ENCODE assay signal across 9 cellular contexts in the genomic region with DNA sequence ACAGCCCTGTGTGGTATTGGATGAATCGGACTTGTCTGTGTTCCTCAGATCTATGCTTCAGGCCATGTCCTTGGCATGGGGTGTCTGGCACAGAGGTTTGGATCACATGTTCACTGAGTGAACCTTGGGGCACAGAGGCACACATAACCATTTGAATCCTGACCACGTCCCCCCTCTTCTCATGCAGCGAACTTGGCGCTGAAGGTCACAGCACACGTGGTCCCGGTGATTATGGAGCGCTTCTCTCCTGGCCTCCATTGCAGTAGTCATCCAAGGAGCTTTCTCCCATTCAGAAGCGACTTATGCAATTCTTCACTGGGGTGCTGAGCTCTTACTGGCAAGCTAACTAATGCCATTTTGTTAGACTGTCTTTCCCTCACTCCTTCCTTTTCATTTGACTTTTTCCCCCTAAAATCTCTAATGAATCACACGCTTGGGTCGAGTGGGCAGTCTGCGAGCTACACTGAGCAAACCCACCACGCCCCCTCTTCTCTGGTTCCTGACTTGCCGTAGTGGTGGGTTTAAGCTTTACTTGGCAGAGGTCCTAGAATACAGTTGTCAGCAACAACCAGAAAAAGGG. TPM values are rescaled to one million over a fixed set of nuclear protein-coding genes. Genes with fewer than 3 reads are reported as not detected.
A peak's percentile ranks its signal among the peaks of the same experiment; 100 is the strongest.
DNase-seq lines count a peak whose midpoint lies in the region; ATAC-seq and TF ChIP-seq lines count a peak whose summit lies in the region.
"Had no signal": no experiment of that assay in that cellular context is flagged by ENCODE, and none has a peak within 500 bp of the region (broad histone marks: within the 10 kb centered on the region; RNA-seq: fewer than 3 reads in every experiment).

No MANE protein-coding gene starts in this region.

- H3K4me2 ChIP-seq in BLaER1 (peak overlapping the region; percentile 92), mammary epithelial cell (ENCODE audit: insufficient read depth, low read depth, low read length) (no peak overlapping the region)

- no peaks in the 10 kb centered on the region for H3K79me2 ChIP-seq in mammary epithelial cell (ENCODE audit: insufficient read depth, low read length)

- CTCF ChIA-PET in mammary epithelial cell (lab: Charles Lee; ENCODE audit: low non-redundant PET): no interaction called here
- CTCF ChIA-PET in CD8-positive, alpha-beta memory T cell (lab: Charles Lee): no interaction called here

- H3K27me3 Mint-ChIP-seq in memory B cell: peaks cover 5% of the 10 kb centered on the region
- peaks cover 7 to 25% of the 10 kb centered on the region in 2 donors for H3K27me3 Mint-ChIP-seq in CD8-positive, alpha-beta memory T cell

- H3K9ac ChIP-seq in BLaER1: no peak overlapping the region
- no peak overlapping the region for H3K9ac ChIP-seq in mammary epithelial cell (ENCODE audit: insufficient read depth, low read length)

- peak; percentile 59 for DNase-seq in M059J (ENCODE audit: low read depth)
- DNase-seq in mammary epithelial cell: peak; percentile 5
- DNase-seq in memory B cell (ENCODE audit: low spot score in 2 of 2): no peak
- DNase-seq in CD8-positive, alpha-beta memory T cell: no peak
- DNase-seq in stimulated activated CD4-positive, alpha-beta T cell treated with anti-CD3 and anti-CD28 coated beads, Interleukin-4, amount 100 ng/mL, for 1 hour: no peak
- DNase-seq: activated naive CD4-positive, alpha-beta T cell treated with anti-CD3 and anti-CD28 coated beads, Interleukin-2, amount 50 U/mL, for 16 hours had no signal

- H3K4me3 ChIP-seq in BLaER1 (no peak overlapping the region), mammary epithelial cell (replicated peaks in 1 of 3; ENCODE audit: insufficient read depth in 1 of 3, low read depth in 2 of 3, low read length in 3 of 3) (no peak overlapping the region)
- H3K4me3 ChIP-seq in CD8-positive, alpha-beta memory T cell (ENCODE audit: low read length): no peak overlapping the region

- in situ Hi-C loops in mammary epithelial cell (cut with MboI; ENCODE audit: low sequenced_read_pairs in 2 of 2): no loop called here

- POLR2A ChIA-PET in CD8-positive, alpha-beta memory T cell (lab: Charles Lee): no interaction called here

- H3K4me1 Mint-ChIP-seq in memory B cell: peaks cover 12% of the 10 kb centered on the region
- peaks cover 0 to 6% (median 5%) of the 10 kb centered on the region in 3 donors for H3K4me1 Mint-ChIP-seq in CD8-positive, alpha-beta memory T cell

- H3K27ac ChIP-seq in BLaER1 (peak overlapping the region; percentile 52; the same call in 1 of the 2 replicates), mammary epithelial cell (ENCODE audit: insufficient read depth, low read depth, low read length) (no peak overlapping the region)
- no peak overlapping the region for H3K27ac ChIP-seq in CD8-positive, alpha-beta memory T cell (ENCODE audit: low read depth, low read length)

- no peaks in the 10 kb centered on the region for H4K20me1 ChIP-seq in BLaER1
- H4K20me1 ChIP-seq in mammary epithelial cell (ENCODE audit: insufficient read depth, low read length): no peaks in the 10 kb centered on the region

- WGBS in mammary epithelial cell (ENCODE audit: low coverage, missing lambda C conversion rate): 12% methylated on average over 11 of the region's 13 CpGs

- peaks cover 7% of the 10 kb centered on the region for H3K9me3 Mint-ChIP-seq in memory B cell
- peaks cover 0 to 8% (median 7%) of the 10 kb centered on the region in 5 donors for H3K9me3 Mint-ChIP-seq in CD8-positive, alpha-beta memory T cell

- peak overlapping the region; percentile 68 for H3K27ac Mint-ChIP-seq in memory B cell
- H3K27ac Mint-ChIP-seq in CD8-positive, alpha-beta memory T cell: peak overlapping the region in 1 of 8 donors; percentile 77

- ATAC-seq in memory B cell (ENCODE audit: low read depth) (no peak), GM18861 (IDR thresholded peaks at IDR 0.05; ENCODE audit: unreplicated experiment) (no peak), GM18907 (IDR thresholded peaks at IDR 0.05; ENCODE audit: unreplicated experiment) (no peak)

- H3K36me3 ChIP-seq in BLaER1: no peaks in the 10 kb centered on the region
- H3K36me3 ChIP-seq in mammary epithelial cell (ENCODE audit: insufficient read depth, low read length): no peaks in the 10 kb centered on the region
- H3K36me3 ChIP-seq in CD8-positive, alpha-beta memory T cell (ENCODE audit: insufficient read depth, low read length): no peaks in the 10 kb centered on the region

- H3K4me1 ChIP-seq in BLaER1 (peaks cover 58% of the 10 kb centered on the region), mammary epithelial cell (ENCODE audit: insufficient read depth, low read length) (no peaks in the 10 kb centered on the region)
- H3K4me1 ChIP-seq in CD8-positive, alpha-beta memory T cell (ENCODE audit: insufficient read depth, low read length): peaks cover 4% of the 10 kb centered on the region

- no peak for TF ChIP-seq CTCF in mammary epithelial cell (conservative IDR thresholded peaks at IDR 0.05 in 1 of 2, IDR thresholded peaks at IDR 0.05 in 1 of 2; ENCODE audit: extremely low read depth in 1 of 2, insufficient read depth in 1 of 2, low read depth in 1 of 2, low read length in 2 of 2)

- H3K9me3 ChIP-seq in BLaER1 (peaks cover 15% of the 10 kb centered on the region), mammary epithelial cell (replicated peaks; ENCODE audit: insufficient read depth, low read length) (no peaks in the 10 kb centered on the region)
- H3K9me3 ChIP-seq in CD8-positive, alpha-beta memory T cell (ENCODE audit: low read length): no peaks in the 10 kb centered on the region

- H3K27me3 ChIP-seq in BLaER1: no peaks in the 10 kb centered on the region
- no peaks in the 10 kb centered on the region for H3K27me3 ChIP-seq in mammary epithelial cell (ENCODE audit: insufficient read depth, low read length)
- H3K27me3 ChIP-seq in CD8-positive, alpha-beta memory T cell (ENCODE audit: insufficient read depth, low read length, poor library complexity, severe bottlenecking): no peaks in the 10 kb centered on the region

- H3K4me3 Mint-ChIP-seq in memory B cell: peak overlapping the region; percentile 61
- no peak overlapping the region for H3K4me3 Mint-ChIP-seq in CD8-positive, alpha-beta memory T cell

- no TSS peak for BruUV-seq in mammary epithelial cell (replicated peaks; lab: Mats Ljungman, UMichigan)

- H3K36me3 Mint-ChIP-seq in memory B cell: peaks cover 3% of the 10 kb centered on the region
- H3K36me3 Mint-ChIP-seq in CD8-positive, alpha-beta memory T cell: no peaks in the 10 kb centered on the region

- H2AFZ ChIP-seq in mammary epithelial cell (ENCODE audit: low read depth, low read length): peak overlapping the region; percentile 41

- dilution Hi-C loops in mammary epithelial cell (cut with HindIII; ENCODE audit: low sequenced_read_pairs): loop anchor here (5.0 kb wide), 1 partner anchor 50 kb away; no protein-coding TSS in a partner anchor

- intact Hi-C loops in mammary epithelial cell (cut with micrococcal nuclease): no loop called here

RNA-seq across cellular contexts. Expression of gene KCNG2, which starts 59.4 kb away (rescaled TPM):
- total RNA-seq in M059J (2014; rRNA removed; shearing (Covaris generic)): not detected in 2 replicates
- under 1 TPM in 1 of 2 donors, not detected in 1; 0.17 TPM for total RNA-seq in mammary epithelial cell
- not detected for polyA plus RNA-seq in mammary epithelial cell
- polyA minus RNA-seq in mammary epithelial cell: not detected
- not detected for total RNA-seq in CD8-positive, alpha-beta memory T cell
- polyA plus RNA-seq in CD8-positive, alpha-beta memory T cell: not detected

Comparison
In these comparisons a context has a peak if more than half of its experiments do, and no peak if none do; other contexts are left out.
1. DNase-seq: peak in M059J (single experiment) and mammary epithelial cell (single experiment); none in memory B cell (0 of 2), CD8-positive, alpha-beta memory T cell (0 of 5) and stimulated activated CD4-positive, alpha-beta T cell treated with anti-CD3 and anti-CD28 coated beads, Interleukin-4, amount 100 ng/mL, for 1 hour (single experiment).